In genomic region chr4:39331191-39331590, GRCh38 we compare ENCODE assay signal across 26 cellular contexts. TPM values are rescaled to one million over a fixed set of nuclear protein-coding genes. Genes with fewer than 3 reads are reported as not detected.
DNase-seq lines count a peak whose midpoint lies in the region; ATAC-seq and TF ChIP-seq lines count a peak whose summit lies in the region.
"Had no signal": no experiment of that assay in that cellular context is flagged by ENCODE, and none has a peak within 500 bp of the region (broad histone marks: within the 10 kb centered on the region; RNA-seq: fewer than 3 reads in every experiment).

No MANE protein-coding gene starts in this region.

- ATAC-seq in IMR-90 (ENCODE audit: low read depth): no peak; the same call in 1 of the 2 replicates
- ATAC-seq in central memory CD8-positive, alpha-beta T cell (replicated peaks; ENCODE audit: extremely low read depth, poor library complexity, severe bottlenecking): no peak
- ATAC-seq: K562, T-cell had no signal

- TF ChIP-seq RAD21 in IMR-90 (IDR thresholded peaks at IDR 0.05; ENCODE audit: low read length): no peak

- no peak overlapping the region for H4K8ac ChIP-seq in IMR-90 (ENCODE audit: low read depth in 2 of 2, low read length in 2 of 2)

- no peak overlapping the region for H3K18ac ChIP-seq in IMR-90 (ENCODE audit: low read depth, low read length)

- H4K91ac ChIP-seq in IMR-90 (ENCODE audit: insufficient read depth, low read depth, low read length): no peak overlapping the region

- WGBS in IMR-90 (ENCODE audit: extremely low coverage in 2 of 2, insufficient read length in 1 of 2), 2 experiments: no CpG with 5 or more reads among the region's 2 CpGs

- peak overlapping the region; percentile 52 for H3K27ac Mint-ChIP-seq in central memory CD8-positive, alpha-beta T cell (ENCODE audit: low read depth)
- H3K27ac Mint-ChIP-seq: CD4-positive, alpha-beta memory T cell; T-cell had no signal

- no peak overlapping the region for H4K5ac ChIP-seq in IMR-90 (ENCODE audit: low read depth, low read length)

- peaks cover 31% of the 10 kb centered on the region for H3K4me1 Mint-ChIP-seq in central memory CD8-positive, alpha-beta T cell

- no peak overlapping the region for H2BK120ac ChIP-seq in IMR-90 (ENCODE audit: low read depth, low read length)

- no peak overlapping the region for H3K9ac ChIP-seq in IMR-90 (ENCODE audit: low read depth, low read length)

- TF ChIP-seq POLR2A in IMR-90 (IDR thresholded peaks at IDR 0.05; ENCODE audit: low read depth, low read length): no peak

- POLR2A ChIA-PET in IMR-90 (lab: Charles Lee; ENCODE audit: unreplicated experiment): no interaction called here

- no peaks in the 10 kb centered on the region for H3K9me3 ChIP-seq in IMR-90 (ENCODE audit: control insufficient read depth, insufficient read depth, low read length)
- H3K9me3 ChIP-seq: Caco-2, SJSA1 had no signal

- H4K20me1 ChIP-seq in IMR-90 (ENCODE audit: insufficient read depth, low read length): peaks cover 3% of the 10 kb centered on the region; the same call in 1 of the 2 replicates

- H3K4me1 ChIP-seq in IMR-90 (ENCODE audit: control insufficient read depth, insufficient read depth, low read length): peaks cover 2% of the 10 kb centered on the region; the same call in 1 of the 2 replicates
- H3K4me1 ChIP-seq: SJSA1 had no signal

- intact Hi-C loops in IMR-90 (cut with micrococcal nuclease): no loop called here

- H3K23ac ChIP-seq in IMR-90 (ENCODE audit: low read depth, low read length): no peak overlapping the region

- in situ Hi-C loops in IMR-90 (cut with MboI; ENCODE audit: low sequenced_read_pairs): no loop called here

- no peak overlapping the region for H3K4me2 ChIP-seq in IMR-90 (ENCODE audit: low read depth, low read length)
- H3K4me2 ChIP-seq: PC-9 had no signal

- no TSS peak for BruUV-seq in IMR-90 (replicated peaks; lab: Mats Ljungman, UMichigan)

- H3K27me3 ChIP-seq in IMR-90 (ENCODE audit: control insufficient read depth, insufficient read depth, low read length): no peaks in the 10 kb centered on the region
- H3K27me3 ChIP-seq: SJSA1 had no signal

- no peak overlapping the region for H2BK15ac ChIP-seq in IMR-90 (ENCODE audit: low read depth, low read length)

- H3K9me1 ChIP-seq in IMR-90 (ENCODE audit: insufficient read depth, low read length): no peaks in the 10 kb centered on the region; the same call in 1 of the 2 replicates

- H3K36me3 Mint-ChIP-seq in central memory CD8-positive, alpha-beta T cell (ENCODE audit: insufficient read depth): peaks cover 11% of the 10 kb centered on the region

- H2AK9ac ChIP-seq in IMR-90 (replicated peaks; ENCODE audit: low read depth, low read length, poor library complexity): no peak overlapping the region

- no peak overlapping the region for H3K4ac ChIP-seq in IMR-90 (ENCODE audit: low read depth, low read length)

- no peaks in the 10 kb centered on the region for H3K27me3 Mint-ChIP-seq in central memory CD8-positive, alpha-beta T cell
- H3K27me3 Mint-ChIP-seq: CD4-positive, alpha-beta memory T cell; T-cell had no signal

- H3K56ac ChIP-seq in IMR-90 (ENCODE audit: extremely low read depth, insufficient read depth, low read length): no peak overlapping the region

- dilution Hi-C loops in IMR-90 (cut with HindIII; ENCODE audit: low sequenced_read_pairs, unreplicated experiment): no loop called here

- DNase-seq in IMR-90 (peak; percentile 12), OCI-M1 (lab: John Stamatoyannopoulos, UW) (peak; percentile 42), non-pigmented ciliary epithelial cell (ENCODE audit: low read depth) (peak; percentile 18), HUDEP-2 (lab: John Stamatoyannopoulos, UW; ENCODE audit: unreplicated experiment in 76 of 76) (no peak), NCI-H2171 treated with DMSO at 0.1 percent for 48 hours (lab: John Stamatoyannopoulos, UW) (no peak), NCI-H524 (lab: John Stamatoyannopoulos, UW) (no peak)
- no peak for DNase-seq in central memory CD8-positive, alpha-beta T cell (ENCODE audit: low spot score in 2 of 2)
- DNase-seq: C1 segment of cervical spinal cord; Caco-2; CD4-positive, alpha-beta memory T cell; DMS 273 treated with DMSO at 0.1 percent for 48 hours; DMS79; NCI-H1092; NCI-H1436; NCI-H187; NCI-H2081 treated with DMSO at 0.1 percent for 48 hours; NCI-H2171; NCI-H345; NCI-H524 treated with DMSO at 0.1 percent for 48 hours; NCI-H774; PC-9; Right ventricle myocardium superior; RPMI8226; T-cell had no signal

- H3K27ac ChIP-seq in IMR-90 (ENCODE audit: insufficient read depth, low read length): no peak overlapping the region
- H3K27ac ChIP-seq: PC-9, SJSA1 had no signal

- CTCF ChIA-PET in IMR-90 (lab: Yijun Ruan, JAX): no interaction called here

- no peak overlapping the region for H2BK5ac ChIP-seq in IMR-90 (ENCODE audit: low read depth, low read length, poor library complexity, severe bottlenecking)

- no peak overlapping the region for H2BK20ac ChIP-seq in IMR-90 (ENCODE audit: low read depth, low read length)

- H2AK5ac ChIP-seq in IMR-90 (ENCODE audit: low read depth, low read length): no peak overlapping the region

- H3K4me3 Mint-ChIP-seq in central memory CD8-positive, alpha-beta T cell: no peak overlapping the region
- H3K4me3 Mint-ChIP-seq: CD4-positive, alpha-beta memory T cell; T-cell had no signal

- H3K79me1 ChIP-seq in IMR-90 (ENCODE audit: low read depth in 1 of 2, low read length in 2 of 2): peaks cover 26 to 53% of the 10 kb centered on the region in 2 experiments

- no peak overlapping the region for H2AFZ ChIP-seq in IMR-90 (replicated peaks; ENCODE audit: low read length, poor library complexity)
- H2AFZ ChIP-seq: PC-9 had no signal

- no peak overlapping the region for H3K14ac ChIP-seq in IMR-90 (replicated peaks; ENCODE audit: low read depth, low read length)

- no peak for TF ChIP-seq CTCF in IMR-90 (conservative IDR thresholded peaks at IDR 0.05; ENCODE audit: low read depth, low read length)

- no peaks in the 10 kb centered on the region; the same call in 1 of the 2 replicates for H3K36me3 ChIP-seq in IMR-90 (ENCODE audit: control insufficient read depth, insufficient read depth, low read length)

- H3K9me3 Mint-ChIP-seq in central memory CD8-positive, alpha-beta T cell: no peaks in the 10 kb centered on the region
- H3K9me3 Mint-ChIP-seq: CD4-positive, alpha-beta memory T cell; T-cell had no signal

- no peak overlapping the region for H3K4me3 ChIP-seq in IMR-90 (ENCODE audit: insufficient read depth, low read depth, low read length)
- H3K4me3 ChIP-seq: K562, PC-9, SJSA1 had no signal

TF ChIP-seq in IMR-90, 13 proteins besides CTCF, POLR2A, EP300 and RAD21:
- TF ChIP-seq BHLHE40 (IDR thresholded peaks at IDR 0.05; ENCODE audit: low read depth, low read length) (no peak), CEBPB (IDR thresholded peaks at IDR 0.05; ENCODE audit: low read depth, low read length) (no peak), CHD1 (IDR thresholded peaks at IDR 0.05; ENCODE audit: low read depth, low read length) (no peak), NFE2L2 (IDR thresholded peaks at IDR 0.05; ENCODE audit: low read depth, low read length) (no peak), MAFK (IDR thresholded peaks at IDR 0.05; ENCODE audit: low read depth, low read length) (no peak), USF2 (IDR thresholded peaks at IDR 0.05; ENCODE audit: low read depth, low read length) (no peak), MAZ (IDR thresholded peaks at IDR 0.05; ENCODE audit: borderline replicate concordance, low read depth, low read length) (no peak), FOS (IDR thresholded peaks at IDR 0.05; ENCODE audit: low read depth, low read length) (no peak), MXI1 (IDR thresholded peaks at IDR 0.05; ENCODE audit: borderline replicate concordance, low read depth, low read length) (no peak), ELK1 (IDR thresholded peaks at IDR 0.05; ENCODE audit: borderline replicate concordance, low read depth, low read length) (no peak), SMC3 (IDR thresholded peaks at IDR 0.05; ENCODE audit: low read depth, low read length) (no peak), RFX5 (IDR thresholded peaks at IDR 0.05; ENCODE audit: low read depth, low read length) (no peak), RCOR1 (IDR thresholded peaks at IDR 0.05; ENCODE audit: insufficient replicate concordance, low read length) (no peak)

RNA-seq across cellular contexts. Expression of gene RFC1, which starts 35.0 kb away (rescaled TPM):
- total RNA-seq in IMR-90 (2012; rRNA removed): 49.3 and 57.8 TPM in 2 replicates
- polyA plus RNA-seq in IMR-90 (2012; rRNA removed): 15.9 and 18.4 TPM in 2 replicates
- polyA plus RNA-seq in IMR-90 (2012; cell fraction: cytosol; rRNA removed): 3.0 and 3.7 TPM in 2 replicates
- 1.6 and 18.5 TPM in 2 replicates for polyA plus RNA-seq in IMR-90 (2012; cell fraction: nucleus; rRNA removed; ENCODE audit: low replicate concordance)

Comparison
In these comparisons a context has a peak if more than half of its experiments do, and no peak if none do; other contexts are left out.
1. DNase-seq: peak in IMR-90 (single experiment), OCI-M1 (single experiment) and non-pigmented ciliary epithelial cell (single experiment); none in central memory CD8-positive, alpha-beta T cell (0 of 2), HUDEP-2 (0 of 76), NCI-H2171 treated with DMSO at 0.1 percent for 48 hours (single experiment) and NCI-H524 (0 of 2).